Comparison of ENCODE assay signal across 25 cellular contexts in genomic region chr22:20839837-20840645, GRCh38. TPM values are rescaled to one million over a fixed set of nuclear protein-coding genes. Genes with fewer than 3 reads are reported as not detected.
DNase-seq lines count a peak whose midpoint lies in the region; ATAC-seq, FAIRE-seq and TF ChIP-seq lines count a peak whose summit lies in the region.
"Had no signal": no experiment of that assay in that cellular context is flagged by ENCODE, and none has a peak within 500 bp of the region (broad histone marks: within the 10 kb centered on the region; RNA-seq: fewer than 3 reads in every experiment).

No MANE protein-coding gene starts in this region.

- ATAC-seq in GM18858 (IDR thresholded peaks at IDR 0.05; ENCODE audit: unreplicated experiment) (no peak), GM19463 (IDR thresholded peaks at IDR 0.05; ENCODE audit: unreplicated experiment) (no peak)

- H2AFZ ChIP-seq in Loucy (ENCODE audit: low read length) (no peak overlapping the region), hepatocyte (no peak overlapping the region)

- peaks cover 4% of the 10 kb centered on the region; the same call in 1 of the 2 replicates for H3F3A ChIP-seq in Loucy (ENCODE audit: low read depth)

- peak overlapping the region; percentile 59 for H3K4me3 Mint-ChIP-seq in activated naive CD8-positive, alpha-beta T cell
- H3K4me3 Mint-ChIP-seq in activated naive CD8-positive, alpha-beta T cell treated with anti-CD3 and anti-CD28 coated beads for 36 hours, result no peak overlapping the region
- H3K4me3 Mint-ChIP-seq: activated CD4-positive, alpha-beta memory T cell treated with anti-CD3 and anti-CD28 coated beads for 36 hours had no signal

- peaks cover 2% of the 10 kb centered on the region for H3K36me3 Mint-ChIP-seq in activated naive CD8-positive, alpha-beta T cell
- peaks cover 2% of the 10 kb centered on the region for H3K36me3 Mint-ChIP-seq in activated naive CD8-positive, alpha-beta T cell treated with anti-CD3 and anti-CD28 coated beads for 36 hours
- H3K36me3 Mint-ChIP-seq: activated CD4-positive, alpha-beta memory T cell treated with anti-CD3 and anti-CD28 coated beads for 36 hours had no signal

- H3K4me1 ChIP-seq in Loucy (ENCODE audit: insufficient read depth, low read length, poor library complexity, severe bottlenecking) (peaks cover 36% of the 10 kb centered on the region), hepatocyte (ENCODE audit: insufficient read depth) (peaks cover 12% of the 10 kb centered on the region), small intestine (ENCODE audit: control insufficient read depth in 2 of 2, insufficient read depth in 1 of 2, low read depth in 1 of 2, low read length in 1 of 2) (peaks cover 14 to 17% of the 10 kb centered on the region in 2 donors)
- H3K4me1 ChIP-seq: ascending aorta had no signal

- peak overlapping the region; percentile 65 for H3K27ac ChIP-seq in hepatocyte
- no peak overlapping the region for H3K27ac ChIP-seq in small intestine (ENCODE audit: low read depth in 1 of 2, low read length in 1 of 2)
- H3K27ac ChIP-seq: ascending aorta, BLaER1, skin epidermis, suprapubic skin had no signal

- H3K79me2 ChIP-seq in Loucy (ENCODE audit: insufficient read depth, low read length) (peaks cover 86% of the 10 kb centered on the region), hepatocyte (peaks cover 82% of the 10 kb centered on the region)

- DNase-seq in activated naive CD8-positive, alpha-beta T cell treated with anti-CD3 and anti-CD28 coated beads for 36 hours, result no peak
- DNase-seq in hepatocyte (ENCODE audit: low spot score), result no peak
- DNase-seq in small intestine, result peak; percentile 23
- no peak for DNase-seq in NCI-H226
- DNase-seq: caudate nucleus, dermis blood vessel endothelial cell, HCEC 1CT, kidney, MG63, NCI-H1417 treated with DMSO at 0.1 percent for 48 hours, NCI-H446 treated with DMSO at 0.1 percent for 48 hours, SK-N-SH, T-helper 9 cell had no signal

- H4K20me1 ChIP-seq in Loucy (ENCODE audit: insufficient read depth, low read length, poor library complexity, severe bottlenecking), result peaks cover 23% of the 10 kb centered on the region
- peaks cover 19% of the 10 kb centered on the region for H4K20me1 ChIP-seq in hepatocyte (ENCODE audit: insufficient read depth, poor library complexity, severe bottlenecking)

- H3K27me3 ChIP-seq in Loucy (ENCODE audit: insufficient read depth, low read length, poor library complexity, severe bottlenecking) (no peaks in the 10 kb centered on the region), hepatocyte (no peaks in the 10 kb centered on the region), small intestine (ENCODE audit: control insufficient read depth in 2 of 2, insufficient read depth in 2 of 2, low read length in 2 of 2) (no peaks in the 10 kb centered on the region)
- H3K27me3 ChIP-seq: ascending aorta, BLaER1, MG63, suprapubic skin had no signal

- no peaks in the 10 kb centered on the region for H3K9me2 ChIP-seq in Loucy (replicated peaks; ENCODE audit: low read depth, low read length)
- no peaks in the 10 kb centered on the region for H3K9me2 ChIP-seq in hepatocyte (replicated peaks; ENCODE audit: insufficient read depth)
- H3K9me2 ChIP-seq: SK-N-SH had no signal

- H3K9me3 Mint-ChIP-seq in activated naive CD8-positive, alpha-beta T cell (ENCODE audit: low read depth), result no peaks in the 10 kb centered on the region
- H3K9me3 Mint-ChIP-seq in activated naive CD8-positive, alpha-beta T cell treated with anti-CD3 and anti-CD28 coated beads for 36 hours, result no peaks in the 10 kb centered on the region
- H3K9me3 Mint-ChIP-seq: activated CD4-positive, alpha-beta memory T cell treated with anti-CD3 and anti-CD28 coated beads for 36 hours had no signal

- peaks cover 61% of the 10 kb centered on the region for H3K4me1 Mint-ChIP-seq in activated naive CD8-positive, alpha-beta T cell (ENCODE audit: low read depth)
- peaks cover 39% of the 10 kb centered on the region for H3K4me1 Mint-ChIP-seq in activated naive CD8-positive, alpha-beta T cell treated with anti-CD3 and anti-CD28 coated beads for 36 hours

- H3K27ac Mint-ChIP-seq in activated naive CD8-positive, alpha-beta T cell, result peak overlapping the region; percentile 61
- H3K27ac Mint-ChIP-seq in activated naive CD8-positive, alpha-beta T cell treated with anti-CD3 and anti-CD28 coated beads for 36 hours, result no peak overlapping the region
- H3K27ac Mint-ChIP-seq: activated CD4-positive, alpha-beta memory T cell treated with anti-CD3 and anti-CD28 coated beads for 36 hours had no signal

- H3K27me3 Mint-ChIP-seq in activated naive CD8-positive, alpha-beta T cell, result no peaks in the 10 kb centered on the region
- no peaks in the 10 kb centered on the region for H3K27me3 Mint-ChIP-seq in activated naive CD8-positive, alpha-beta T cell treated with anti-CD3 and anti-CD28 coated beads for 36 hours
- H3K27me3 Mint-ChIP-seq: activated CD4-positive, alpha-beta memory T cell treated with anti-CD3 and anti-CD28 coated beads for 36 hours had no signal

- peak overlapping the region; percentile 17 for H3K4me2 ChIP-seq in Loucy (ENCODE audit: low read depth, low read length, poor library complexity, severe bottlenecking)
- no peak overlapping the region for H3K4me2 ChIP-seq in hepatocyte
- H3K4me2 ChIP-seq: BLaER1, SK-N-SH had no signal

- H3K36me3 ChIP-seq in Loucy (ENCODE audit: insufficient read depth, low read length) (no peaks in the 10 kb centered on the region; the same call in 1 of the 2 replicates), hepatocyte (replicated peaks; ENCODE audit: insufficient read depth, low read depth) (no peaks in the 10 kb centered on the region), small intestine (ENCODE audit: control insufficient read depth in 2 of 2, insufficient read depth in 2 of 2, low read length in 2 of 2) (no peaks in the 10 kb centered on the region)
- H3K36me3 ChIP-seq: ascending aorta, MG63, suprapubic skin had no signal

- no peak for TF ChIP-seq CTCF in Loucy (conservative IDR thresholded peaks at IDR 0.05; ENCODE audit: low read length)
- TF ChIP-seq CTCF in hepatocyte (IDR thresholded peaks at IDR 0.05; ENCODE audit: poor library complexity), result no peak

- 82% methylated on average over 3 of the region's 3 CpGs for WGBS in hepatocyte (ENCODE audit: low lambda C conversion rate, missing lambda C conversion rate)
- WGBS in small intestine, 3 donors, result 87 to 89% (median 88%) methylated on average over 3 of the region's 3 CpGs

- no peak overlapping the region for H3K4me3 ChIP-seq in Loucy (ENCODE audit: low read length, poor library complexity, severe bottlenecking)
- H3K4me3 ChIP-seq in hepatocyte, result no peak overlapping the region
- H3K4me3 ChIP-seq in small intestine (ENCODE audit: low read depth in 1 of 2, low read length in 2 of 2), result no peak overlapping the region
- H3K4me3 ChIP-seq: ascending aorta, BLaER1, MG63, skin epidermis, suprapubic skin had no signal

- no peak for FAIRE-seq in small intestine (lab: Jason Lieb, UNC)
- FAIRE-seq: D721Med, GM12891, kidney, urothelium cell line had no signal

- H3K9me3 ChIP-seq in Loucy (ENCODE audit: insufficient read depth, low read depth, low read length) (no peaks in the 10 kb centered on the region), hepatocyte (ENCODE audit: low read depth) (no peaks in the 10 kb centered on the region), small intestine (ENCODE audit: control insufficient read depth, low read depth) (no peaks in the 10 kb centered on the region)
- H3K9me3 ChIP-seq: ascending aorta, BLaER1, MG63, SK-N-SH, suprapubic skin had no signal

- H3K9ac ChIP-seq in Loucy (ENCODE audit: low read depth, low read length, poor library complexity, severe bottlenecking), result no peak overlapping the region
- H3K9ac ChIP-seq: BLaER1, SK-N-SH had no signal

RNA-seq across cellular contexts. Expression of gene PI4KA, which starts 18.6 kb away (rescaled TPM):
- total RNA-seq in activated naive CD8-positive, alpha-beta T cell treated with anti-CD3 and anti-CD28 coated beads for 36 hours, result 10 to 100 TPM; 49.3 to 51.3 TPM
- total RNA-seq in hepatocyte, result 59.1 and 62.2 TPM in 2 replicates
- polyA plus RNA-seq in hepatocyte (75.7 and 80.5 TPM in 2 replicates), small intestine (10 to 100 TPM; 40.5 to 49.7 (median 41.8) TPM)

RNA-seq across cellular contexts. Expression of gene SNAP29, which starts 18.8 kb away (rescaled TPM):
- 10 to 100 TPM; 21.5 to 22.1 TPM for total RNA-seq in activated naive CD8-positive, alpha-beta T cell treated with anti-CD3 and anti-CD28 coated beads for 36 hours
- 14.5 and 15.7 TPM in 2 replicates for total RNA-seq in hepatocyte
- 34.3 and 41.0 TPM in 2 replicates for polyA plus RNA-seq in hepatocyte
- 10 to 100 TPM; 13.8 to 20.8 (median 15.6) TPM for polyA plus RNA-seq in small intestine
